In the genomic region with DNA sequence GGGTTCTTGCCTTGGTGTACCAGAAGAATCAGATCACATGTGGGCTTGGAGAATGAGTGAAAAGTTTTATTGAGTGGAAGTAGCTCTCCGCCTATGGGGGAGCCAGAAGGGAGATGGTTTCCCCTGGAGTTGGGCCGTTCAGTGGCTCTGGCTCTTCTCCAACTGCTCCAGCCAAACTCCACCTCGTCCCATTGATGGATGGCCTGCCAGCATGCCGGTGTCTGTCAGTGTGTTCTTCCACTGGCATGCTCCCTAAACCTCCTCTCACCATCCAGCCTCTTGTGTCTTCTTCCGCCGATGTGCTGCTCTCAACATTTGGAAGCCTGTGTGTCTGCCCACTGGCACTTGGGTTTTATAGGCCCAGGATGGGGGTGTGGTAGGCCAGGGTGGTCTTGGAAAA, we compare ENCODE assay signal across 1 cellular context.
TF ChIP-seq lines count a peak whose summit lies in the region.

No MANE protein-coding gene starts in this region.

TF ChIP-seq in HEK293, 187 proteins besides CTCF, POLR2A, EP300 and RAD21:
- TF ChIP-seq, protein P1, sequence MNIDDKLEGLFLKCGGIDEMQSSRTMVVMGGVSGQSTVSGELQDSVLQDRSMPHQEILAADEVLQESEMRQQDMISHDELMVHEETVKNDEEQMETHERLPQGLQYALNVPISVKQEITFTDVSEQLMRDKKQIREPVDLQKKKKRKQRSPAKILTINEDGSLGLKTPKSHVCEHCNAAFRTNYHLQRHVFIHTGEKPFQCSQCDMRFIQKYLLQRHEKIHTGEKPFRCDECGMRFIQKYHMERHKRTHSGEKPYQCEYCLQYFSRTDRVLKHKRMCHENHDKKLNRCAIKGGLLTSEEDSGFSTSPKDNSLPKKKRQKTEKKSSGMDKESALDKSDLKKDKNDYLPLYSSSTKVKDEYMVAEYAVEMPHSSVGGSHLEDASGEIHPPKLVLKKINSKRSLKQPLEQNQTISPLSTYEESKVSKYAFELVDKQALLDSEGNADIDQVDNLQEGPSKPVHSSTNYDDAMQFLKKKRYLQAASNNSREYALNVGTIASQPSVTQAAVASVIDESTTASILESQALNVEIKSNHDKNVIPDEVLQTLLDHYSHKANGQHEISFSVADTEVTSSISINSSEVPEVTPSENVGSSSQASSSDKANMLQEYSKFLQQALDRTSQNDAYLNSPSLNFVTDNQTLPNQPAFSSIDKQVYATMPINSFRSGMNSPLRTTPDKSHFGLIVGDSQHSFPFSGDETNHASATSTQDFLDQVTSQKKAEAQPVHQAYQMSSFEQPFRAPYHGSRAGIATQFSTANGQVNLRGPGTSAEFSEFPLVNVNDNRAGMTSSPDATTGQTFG (tag by site-specific recombination; IDR thresholded peaks at IDR 0.05; ENCODE audit: borderline replicate concordance), result 0 out of 2 replicates have a peak, but pooled peaks have one; percentile 21
- no peak for TF ChIP-seq ZNF791 (tag by site-specific recombination; IDR thresholded peaks at IDR 0.05)
